In genomic region chr3:16841906-16842709, GRCh38 we compare ENCODE assay signal across 8 cellular contexts. TPM values are rescaled to one million over a fixed set of nuclear protein-coding genes. Genes with fewer than 3 reads are reported as not detected.
DNase-seq lines count a peak whose midpoint lies in the region; ATAC-seq and TF ChIP-seq lines count a peak whose summit lies in the region.

No MANE protein-coding gene starts in this region.

- no peaks in the 10 kb centered on the region for H3K36me3 ChIP-seq in DOHH2 (ENCODE audit: control insufficient read depth, low read length)
- no peaks in the 10 kb centered on the region for H3K36me3 ChIP-seq in KMS-11 (ENCODE audit: insufficient read depth)
- H3K36me3 ChIP-seq in mesenchymal stem cell (ENCODE audit: control insufficient read depth in 1 of 2, insufficient read depth in 2 of 2, low read depth in 1 of 2, low read length in 2 of 2): no peaks in the 10 kb centered on the region

- H2BK120ac ChIP-seq in mesenchymal stem cell (ENCODE audit: low read depth, low read length): no peak overlapping the region

- H3K79me2 ChIP-seq in DOHH2 (ENCODE audit: control insufficient read depth, low read length) (no peaks in the 10 kb centered on the region), KMS-11 (ENCODE audit: insufficient read depth, low read depth) (no peaks in the 10 kb centered on the region)

- H3K4me3 Mint-ChIP-seq in activated CD8-positive, alpha-beta T cell treated with anti-CD3 and anti-CD28 coated beads, Interleukin-2, amount 10 ng/mL, durations not matched to agents 7 days and 5 days: peak overlapping the region; percentile 77

- intact Hi-C loops in head of caudate nucleus (cut with DNase I): no loop called here

- H3K4me1 ChIP-seq in DOHH2 (ENCODE audit: control insufficient read depth, low read length) (peaks cover 38% of the 10 kb centered on the region), KMS-11 (ENCODE audit: low read depth, poor library complexity, severe bottlenecking) (peaks cover 81% of the 10 kb centered on the region), mesenchymal stem cell (ENCODE audit: control insufficient read depth, insufficient read depth, low read depth, low read length) (no peaks in the 10 kb centered on the region)

- 92% methylated on average over 10 of the region's 12 CpGs for WGBS in mesenchymal stem cell

- H3K4me1 Mint-ChIP-seq in activated CD8-positive, alpha-beta T cell treated with anti-CD3 and anti-CD28 coated beads, Interleukin-2, amount 10 ng/mL, durations not matched to agents 7 days and 5 days (ENCODE audit: low read depth): peaks cover 76% of the 10 kb centered on the region

- H3K4me2 ChIP-seq in DOHH2 (ENCODE audit: low read length) (peak overlapping the region; percentile 93), KMS-11 (peak overlapping the region; percentile 99), mesenchymal stem cell (ENCODE audit: low read length, poor library complexity, severe bottlenecking) (no peak overlapping the region)

- no peak overlapping the region for H2BK12ac ChIP-seq in mesenchymal stem cell (ENCODE audit: low read length in 2 of 2)

- peak overlapping the region; percentile 79 for H3K9ac ChIP-seq in KMS-11
- no peak overlapping the region for H3K9ac ChIP-seq in mesenchymal stem cell (ENCODE audit: low read length)

- no peaks in the 10 kb centered on the region for H3K79me1 ChIP-seq in mesenchymal stem cell (replicated peaks; ENCODE audit: low read length, poor library complexity, severe bottlenecking)

- no peak overlapping the region for H2BK5ac ChIP-seq in mesenchymal stem cell (ENCODE audit: low read depth, low read length, poor library complexity, severe bottlenecking)

- H3K27ac Mint-ChIP-seq in activated CD8-positive, alpha-beta T cell treated with anti-CD3 and anti-CD28 coated beads, Interleukin-2, amount 10 ng/mL, durations not matched to agents 7 days and 5 days: peak overlapping the region; percentile 99

- H3K27ac ChIP-seq in DOHH2 (ENCODE audit: low read depth, low read length) (peak overlapping the region; percentile 61), KMS-11 (peak overlapping the region; percentile 99), mesenchymal stem cell (ENCODE audit: low read length, poor library complexity, severe bottlenecking) (no peak overlapping the region)

- H3K9me3 ChIP-seq in DOHH2 (ENCODE audit: control insufficient read depth, insufficient read depth, low read length): no peaks in the 10 kb centered on the region
- H3K9me3 ChIP-seq in mesenchymal stem cell (ENCODE audit: control insufficient read depth, low read length): no peaks in the 10 kb centered on the region

- H2BK15ac ChIP-seq in mesenchymal stem cell (ENCODE audit: low read depth, poor library complexity, severe bottlenecking): no peak overlapping the region

- H4K8ac ChIP-seq in mesenchymal stem cell (ENCODE audit: low read length): no peak overlapping the region

- no peaks in the 10 kb centered on the region for H3K9me2 ChIP-seq in DOHH2 (replicated peaks; ENCODE audit: control insufficient read depth, low read length)

- no peak overlapping the region for H3K18ac ChIP-seq in mesenchymal stem cell (ENCODE audit: low read depth in 1 of 2, low read length in 2 of 2)

- peak; percentile 81 for DNase-seq in activated CD8-positive, alpha-beta T cell treated with anti-CD3 and anti-CD28 coated beads, Interleukin-2, amount 10 ng/mL, durations not matched to agents 7 days and 5 days
- DNase-seq in head of caudate nucleus: peak in 35 of 42 donors; percentile 9 to 57 (median 28)
- peak; percentile 63 for DNase-seq in stimulated activated CD4-positive, alpha-beta T cell treated with anti-CD3 and anti-CD28 coated beads, Interleukin-4, amount 100 ng/mL, for 1 hour
- DNase-seq in cerebellar nuclear complex (lab: John Stamatoyannopoulos, UW): no peak
- DNase-seq in mesenchymal stem cell: no peak

- H3K27me3 ChIP-seq in DOHH2 (ENCODE audit: control insufficient read depth, low read length) (no peaks in the 10 kb centered on the region), KMS-11 (ENCODE audit: insufficient read depth, low read depth) (no peaks in the 10 kb centered on the region), mesenchymal stem cell (ENCODE audit: control insufficient read depth in 1 of 2, insufficient read depth in 1 of 2, low read length in 2 of 2) (no peaks in the 10 kb centered on the region)

- H2AFZ ChIP-seq in KMS-11 (ENCODE audit: low read depth) (peak overlapping the region; percentile 75), mesenchymal stem cell (ENCODE audit: low read depth, low read length) (no peak overlapping the region)

- POLR2A ChIA-PET in activated CD8-positive, alpha-beta T cell treated with anti-CD3 and anti-CD28 coated beads, Interleukin-2, amount 10 ng/mL, durations not matched to agents 7 days and 5 days (lab: Charles Lee): interaction anchor here (0.6 to 4.6 kb wide), 8 partner anchors 9 to 900 kb away, joined by 3 to 34 read pairs (median 4); partner anchors contain the start of gene PLCL2

- H3K23ac ChIP-seq in mesenchymal stem cell (ENCODE audit: low read length in 2 of 2): no peak overlapping the region

- TF ChIP-seq CTCF in DOHH2 (IDR thresholded peaks at IDR 0.05; ENCODE audit: low read depth, low read length, poor library complexity, severe bottlenecking) (no peak), KMS-11 (conservative IDR thresholded peaks at IDR 0.05; ENCODE audit: low read depth, low read length) (no peak)

- no peak overlapping the region for H4K91ac ChIP-seq in mesenchymal stem cell (ENCODE audit: low read length)

- CTCF ChIA-PET in activated CD8-positive, alpha-beta T cell treated with anti-CD3 and anti-CD28 coated beads, Interleukin-2, amount 10 ng/mL, durations not matched to agents 7 days and 5 days (lab: Charles Lee): interaction anchor here (0.9 to 5.0 kb wide), 7 partner anchors 13 to 390 kb away, joined by 3 to 41 read pairs (median 6); partner anchors contain the start of gene PLCL2

- H3F3A ChIP-seq in DOHH2 (ENCODE audit: control insufficient read depth, insufficient read depth): 0 out of 2 replicates have a peak, but pooled peaks cover 3% of the 10 kb centered on the region

- no peaks in the 10 kb centered on the region for H4K20me1 ChIP-seq in DOHH2 (ENCODE audit: control insufficient read depth, insufficient read depth, low read depth, low read length)
- H4K20me1 ChIP-seq in KMS-11 (ENCODE audit: insufficient read depth): no peaks in the 10 kb centered on the region

- ATAC-seq in GM21423 (IDR thresholded peaks at IDR 0.05; ENCODE audit: unreplicated experiment): peak; percentile 69
- ATAC-seq in activated CD8-positive, alpha-beta T cell treated with anti-CD3 and anti-CD28 coated beads, Interleukin-2, amount 10 ng/mL, durations not matched to agents 7 days and 5 days: peak; percentile 85

- H3K14ac ChIP-seq in mesenchymal stem cell (ENCODE audit: low read length in 2 of 2): no peak overlapping the region

- H3K36me3 Mint-ChIP-seq in activated CD8-positive, alpha-beta T cell treated with anti-CD3 and anti-CD28 coated beads, Interleukin-2, amount 10 ng/mL, durations not matched to agents 7 days and 5 days (ENCODE audit: low read depth): no peaks in the 10 kb centered on the region

- H2AK5ac ChIP-seq in mesenchymal stem cell (ENCODE audit: low read length, severe bottlenecking): no peak overlapping the region

- no peaks in the 10 kb centered on the region for H3K9me3 Mint-ChIP-seq in activated CD8-positive, alpha-beta T cell treated with anti-CD3 and anti-CD28 coated beads, Interleukin-2, amount 10 ng/mL, durations not matched to agents 7 days and 5 days (ENCODE audit: insufficient read depth)

- H3K4ac ChIP-seq in mesenchymal stem cell (ENCODE audit: low read depth in 1 of 2, low read length in 2 of 2): no peak overlapping the region

- H3K27me3 Mint-ChIP-seq in activated CD8-positive, alpha-beta T cell treated with anti-CD3 and anti-CD28 coated beads, Interleukin-2, amount 10 ng/mL, durations not matched to agents 7 days and 5 days (ENCODE audit: low read depth): no peaks in the 10 kb centered on the region

- H3K4me3 ChIP-seq in DOHH2 (ENCODE audit: low read length): peak overlapping the region; percentile 71
- H3K4me3 ChIP-seq in KMS-11 (IDR thresholded peaks at IDR 0.05; ENCODE audit: insufficient read depth, low read depth, low read length): peak overlapping the region; percentile 19
- no peak overlapping the region for H3K4me3 ChIP-seq in mesenchymal stem cell (ENCODE audit: insufficient read depth in 1 of 2, low read depth in 1 of 2, low read length in 2 of 2)

RNA-seq across cellular contexts. Expression of gene PLCL2, which starts 42.6 kb away (rescaled TPM):
- total RNA-seq in activated CD8-positive, alpha-beta T cell treated with anti-CD3 and anti-CD28 coated beads, Interleukin-2, amount 10 ng/mL, durations not matched to agents 7 days and 5 days: 10 to 100 TPM; 33.9 to 35.8 TPM
- 0.65 TPM for polyA plus RNA-seq in mesenchymal stem cell (2013, experiment 1 of 2)
- polyA plus RNA-seq in mesenchymal stem cell (2013, experiment 2 of 2): 0.51 TPM

Comparison
In these comparisons a context has a peak if more than half of its experiments do, and no peak if none do; other contexts are left out.
1. H3K4me3 ChIP-seq: peak in DOHH2 (single experiment) and KMS-11 (single experiment); none in mesenchymal stem cell (0 of 2).
2. DNase-seq: peak in activated CD8-positive, alpha-beta T cell treated with anti-CD3 and anti-CD28 coated beads, Interleukin-2, amount 10 ng/mL, durations not matched to agents 7 days and 5 days (single experiment), head of caudate nucleus (35 of 42) and stimulated activated CD4-positive, alpha-beta T cell treated with anti-CD3 and anti-CD28 coated beads, Interleukin-4, amount 100 ng/mL, for 1 hour (single experiment); none in cerebellar nuclear complex (0 of 2) and mesenchymal stem cell (single experiment).